In the genomic region with DNA sequence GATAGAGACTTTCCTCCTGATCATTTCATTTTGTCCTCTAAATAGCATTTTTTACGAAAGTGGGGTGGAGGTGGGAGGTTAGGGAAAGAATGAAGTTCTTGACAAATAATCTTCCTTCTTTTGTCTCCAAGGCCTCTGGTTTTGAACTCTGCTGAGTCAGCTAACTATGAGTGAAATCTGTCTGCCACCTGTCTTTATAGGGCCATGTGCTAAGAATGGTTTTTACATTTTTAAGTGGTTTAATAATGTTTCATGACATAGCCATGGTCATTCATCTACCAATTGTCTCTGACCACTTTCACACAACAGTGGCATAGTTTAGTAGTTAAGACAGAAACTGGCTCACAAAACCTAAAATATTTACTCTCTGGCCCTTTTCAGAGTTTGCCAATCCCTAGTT, we compare ENCODE assay signal across 1 cellular context.
TF ChIP-seq lines count a peak whose summit lies in the region.

No MANE protein-coding gene starts in this region.

TF ChIP-seq in IMR-90, 13 proteins besides CTCF, POLR2A, EP300 and RAD21 (continued from another document):
- TF ChIP-seq MAZ (IDR thresholded peaks at IDR 0.05; ENCODE audit: borderline replicate concordance, low read depth, low read length): no peak
- no peak for TF ChIP-seq CHD1 (IDR thresholded peaks at IDR 0.05; ENCODE audit: low read depth, low read length)
- TF ChIP-seq NFE2L2 (IDR thresholded peaks at IDR 0.05; ENCODE audit: low read depth, low read length): no peak
- TF ChIP-seq, protein P1, sequence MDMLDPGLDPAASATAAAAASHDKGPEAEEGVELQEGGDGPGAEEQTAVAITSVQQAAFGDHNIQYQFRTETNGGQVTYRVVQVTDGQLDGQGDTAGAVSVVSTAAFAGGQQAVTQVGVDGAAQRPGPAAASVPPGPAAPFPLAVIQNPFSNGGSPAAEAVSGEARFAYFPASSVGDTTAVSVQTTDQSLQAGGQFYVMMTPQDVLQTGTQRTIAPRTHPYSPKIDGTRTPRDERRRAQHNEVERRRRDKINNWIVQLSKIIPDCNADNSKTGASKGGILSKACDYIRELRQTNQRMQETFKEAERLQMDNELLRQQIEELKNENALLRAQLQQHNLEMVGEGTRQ (IDR thresholded peaks at IDR 0.05; ENCODE audit: low read depth, low read length): no peak
